Comparison of ENCODE assay signal across 2 cellular contexts in the genomic region with DNA sequence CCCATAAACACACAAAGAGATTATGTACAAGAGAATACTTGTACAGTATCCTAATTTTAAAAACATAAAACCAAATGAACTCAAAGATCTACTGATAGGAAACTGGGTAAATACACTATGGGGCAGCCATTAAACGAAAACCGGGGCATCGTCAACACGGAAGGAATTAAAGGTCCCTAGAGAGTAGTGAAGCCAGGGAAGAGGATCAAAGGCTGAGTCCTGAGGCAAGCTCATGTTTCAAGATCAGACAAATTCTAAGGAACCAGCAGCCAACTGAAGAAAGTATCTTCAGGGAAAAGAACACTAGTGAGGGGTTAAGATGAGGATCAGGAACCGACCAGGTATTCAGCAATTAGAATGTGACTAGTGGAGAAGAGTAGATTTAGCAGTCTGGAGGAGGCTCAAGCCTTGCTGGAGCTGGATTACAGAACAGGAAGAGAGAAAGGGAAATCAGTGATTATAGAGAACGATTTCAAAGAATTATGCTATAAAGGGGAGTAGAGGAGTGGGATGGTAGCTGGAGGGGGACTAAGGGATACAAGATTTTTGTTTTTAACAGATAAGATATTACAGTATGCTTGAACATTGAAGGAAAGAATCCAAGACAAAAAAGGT.
TF ChIP-seq lines count a peak whose summit lies in the region.

No MANE protein-coding gene starts in this region.

TF ChIP-seq in HEK293T, 16 proteins besides CTCF, POLR2A, EP300 and RAD21:
- TF ChIP-seq ELF4 (IDR thresholded peaks at IDR 0.05) = no peak
- no peak for TF ChIP-seq BHLHE40 (IDR thresholded peaks at IDR 0.05; ENCODE audit: borderline replicate concordance)
- no peak for TF ChIP-seq TARDBP (IDR thresholded peaks at IDR 0.05)
- no peak for TF ChIP-seq HDGF (IDR thresholded peaks at IDR 0.05; ENCODE audit: borderline replicate concordance)
- no peak for TF ChIP-seq FOXK2 (IDR thresholded peaks at IDR 0.05)
- TF ChIP-seq CTBP1 (IDR thresholded peaks at IDR 0.05; ENCODE audit: borderline replicate concordance) = no peak
- no peak for TF ChIP-seq SP1 (IDR thresholded peaks at IDR 0.05)
- no peak for TF ChIP-seq FOXA1 (IDR thresholded peaks at IDR 0.05)
- TF ChIP-seq ZNF384 (IDR thresholded peaks at IDR 0.05) = no peak
- TF ChIP-seq FOXM1 (IDR thresholded peaks at IDR 0.05; ENCODE audit: borderline replicate concordance) = no peak
- TF ChIP-seq LEF1 (IDR thresholded peaks at IDR 0.05; ENCODE audit: borderline replicate concordance) = no peak
- TF ChIP-seq SUZ12 (IDR thresholded peaks at IDR 0.05) = no peak
- TF ChIP-seq PKNOX1 (IDR thresholded peaks at IDR 0.05) = no peak
- no peak for TF ChIP-seq L3MBTL2 (conservative IDR thresholded peaks at IDR 0.05)
- no peak for TF ChIP-seq NFRKB (IDR thresholded peaks at IDR 0.05)
TF ChIP-seq in HEK293T: peak in this region for 0.

TF ChIP-seq in K562, 482 proteins besides CTCF, POLR2A, EP300 and RAD21:
- TF ChIP-seq ZNF445 (CRISPR knock-in tag; IDR thresholded peaks at IDR 0.05; ENCODE audit: low read depth) = no peak
- no peak for TF ChIP-seq IRF9 (tag; IDR thresholded peaks at IDR 0.05)
